In the genomic region with DNA sequence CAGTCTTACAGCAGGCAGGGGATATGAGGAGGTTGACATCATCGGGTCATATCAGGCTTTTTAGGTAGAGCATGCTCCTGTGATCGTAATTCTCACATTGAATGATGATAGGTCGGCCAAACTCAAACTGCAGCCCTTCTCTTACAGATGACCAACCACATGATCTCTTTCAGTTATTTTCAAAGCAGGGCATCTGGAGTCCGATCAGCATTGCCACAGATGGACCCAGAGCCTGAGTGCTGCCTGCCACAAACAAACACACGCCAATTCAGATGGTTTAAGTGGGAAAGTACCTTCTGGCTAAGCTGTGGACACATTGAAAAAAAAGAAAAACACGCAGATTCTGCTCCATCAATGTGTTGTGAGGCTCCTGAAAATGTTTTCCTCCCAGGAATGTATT, we compare ENCODE assay signal across 16 cellular contexts. TPM values are rescaled to one million over a fixed set of nuclear protein-coding genes. Genes with fewer than 3 reads are reported as not detected.
"Had no signal": no experiment of that assay in that cellular context is flagged by ENCODE, and none has a peak within 500 bp of the region (broad histone marks: within the 10 kb centered on the region; RNA-seq: fewer than 3 reads in every experiment).

No MANE protein-coding gene starts in this region.

- H3K27ac ChIP-seq: upper lobe of right lung had no signal

- DNase-seq: activated CD4-positive, alpha-beta T cell treated with anti-CD3 and anti-CD28 coated beads for 1 hour; activated CD4-positive, alpha-beta T cell treated with anti-CD3 and anti-CD28 coated beads, Interleukin-2, amount 50 U/mL, for 4 hours; activated naive CD4-positive, alpha-beta T cell treated with Interleukin-2 at 50 U/mL for 16 hours; activated T-cell treated with anti-CD3 and anti-CD28 coated beads for 4 hours; aorta; kidney glomerular epithelial cell; mesendoderm; T-cell; T-helper 9 cell; upper lobe of right lung had no signal

- ATAC-seq: esophagus mucosa; sciatic nerve; stimulated activated effector memory CD8-positive, alpha-beta T cell treated with anti-CD3 and anti-CD28 coated beads, Interleukin-12 subunit alpha, Interleukin-12 subunit beta, amount 100 ng/mL, for 72 hours; T-cell; upper lobe of right lung had no signal

RNA-seq across cellular contexts. Expression of a gene that starts 31.1 kb away (rescaled TPM):
- total RNA-seq: bronchial epithelial cell, esophagus mucosa, lower leg skin, subcutaneous adipose tissue, T-cell, upper lobe of right lung had no signal
